ENCODE assay signal across 15 cellular contexts in genomic region chr6:32182617-32183016, GRCh38. TPM values are rescaled to one million over a fixed set of nuclear protein-coding genes. Genes with fewer than 3 reads are reported as not detected.
DNase-seq lines count a peak whose midpoint lies in the region; ATAC-seq and TF ChIP-seq lines count a peak whose summit lies in the region.
"Had no signal": no experiment of that assay in that cellular context is flagged by ENCODE, and none has a peak within 500 bp of the region (broad histone marks: within the 10 kb centered on the region; RNA-seq: fewer than 3 reads in every experiment).

No MANE protein-coding gene starts in this region.

- H3K9me3 ChIP-seq in CD4-positive, alpha-beta T cell (ENCODE audit: control insufficient read depth, low read length): no peaks in the 10 kb centered on the region
- H3K9me3 ChIP-seq in endodermal cell (ENCODE audit: control insufficient read depth, low read length) (no peaks in the 10 kb centered on the region), gastrocnemius medialis (no peaks in the 10 kb centered on the region)
- H3K9me3 ChIP-seq: body of pancreas, Peyer's patch, thyroid gland had no signal

- H3K9me3 Mint-ChIP-seq in CD4-positive, alpha-beta T cell: no peaks in the 10 kb centered on the region
- H3K9me3 Mint-ChIP-seq in T-cell: no peaks in the 10 kb centered on the region
- no peaks in the 10 kb centered on the region for H3K9me3 Mint-ChIP-seq in endodermal cell
- H3K9me3 Mint-ChIP-seq: CD8-positive, alpha-beta T cell; memory B cell had no signal

- no peaks in the 10 kb centered on the region for H3K4me1 ChIP-seq in endodermal cell (ENCODE audit: control insufficient read depth, insufficient read depth, low read length)
- H3K4me1 ChIP-seq in gastrocnemius medialis: peaks cover 31 to 51% of the 10 kb centered on the region in 2 donors

- POLR2A ChIA-PET in CD4-positive, alpha-beta T cell (lab: Charles Lee): interaction anchor here (8.1 kb wide), 1 partner anchor 10 kb away, joined by 242 read pairs; the partner anchor contains the start of genes GPSM3 and PBX2
- POLR2A ChIA-PET in T-cell (lab: Charles Lee): interaction anchor here in 1 of 2 donors (0.5 kb wide), 1 partner anchor 10 kb away, joined by 3 read pairs; the partner anchor contains the start of gene GPSM3

- intact Hi-C loops in CD4-positive, alpha-beta T cell (cut with DNase I, micrococcal nuclease): no loop called here
- intact Hi-C loops in gastrocnemius medialis (cut with DNase I; ENCODE audit: low total_unique reads): no loop called here

- H3K9ac ChIP-seq in endodermal cell (ENCODE audit: extremely low read depth, low read length, poor library complexity, severe bottlenecking): no peak overlapping the region

- TF ChIP-seq POLR2A in gastrocnemius medialis (IDR thresholded peaks at IDR 0.05): no peak

- H3K4me3 ChIP-seq in endodermal cell (ENCODE audit: low read length) (no peak overlapping the region), gastrocnemius medialis (no peak overlapping the region)
- H3K4me3 ChIP-seq: body of pancreas, Peyer's patch, thyroid gland had no signal

- peaks cover 81% of the 10 kb centered on the region for H3K36me3 Mint-ChIP-seq in CD4-positive, alpha-beta T cell (ENCODE audit: low read depth)
- H3K36me3 Mint-ChIP-seq in T-cell: peaks cover 37% of the 10 kb centered on the region
- H3K36me3 Mint-ChIP-seq in endodermal cell (ENCODE audit: low read depth): peaks cover 46% of the 10 kb centered on the region

- peak overlapping the region; percentile 44 for H3K27ac Mint-ChIP-seq in CD4-positive, alpha-beta T cell
- H3K27ac Mint-ChIP-seq in T-cell: peak overlapping the region; percentile 23 to 66
- peak overlapping the region; percentile 75 for H3K27ac Mint-ChIP-seq in endodermal cell
- H3K27ac Mint-ChIP-seq: CD8-positive, alpha-beta T cell had no signal

- H3K27me3 ChIP-seq in CD4-positive, alpha-beta T cell (ENCODE audit: control insufficient read depth, insufficient read depth, low read length): no peaks in the 10 kb centered on the region
- H3K27me3 ChIP-seq in endodermal cell (ENCODE audit: control insufficient read depth, insufficient read depth, low read length, poor library complexity, severe bottlenecking): no peaks in the 10 kb centered on the region
- no peaks in the 10 kb centered on the region for H3K27me3 ChIP-seq in gastrocnemius medialis
- H3K27me3 ChIP-seq: body of pancreas, Peyer's patch, thyroid gland had no signal

- TF ChIP-seq CTCF in CD4-positive, alpha-beta T cell (IDR thresholded peaks at IDR 0.05): no peak
- TF ChIP-seq CTCF in endodermal cell (conservative IDR thresholded peaks at IDR 0.05) (no peak), gastrocnemius medialis (IDR thresholded peaks at IDR 0.05 in 4 of 5, conservative IDR thresholded peaks at IDR 0.05 in 1 of 5) (no peak)

- WGBS in endodermal cell (ENCODE audit: insufficient coverage in 1 of 2, insufficient read length in 1 of 2), 2 experiments: 96 to 100% methylated on average over 1 to 10 of the region's 10 CpGs

- no peaks in the 10 kb centered on the region for H3K27me3 Mint-ChIP-seq in CD4-positive, alpha-beta T cell
- H3K27me3 Mint-ChIP-seq in T-cell: no peaks in the 10 kb centered on the region
- H3K27me3 Mint-ChIP-seq in endodermal cell (ENCODE audit: insufficient read depth): no peaks in the 10 kb centered on the region
- H3K27me3 Mint-ChIP-seq: memory B cell had no signal

- no peak overlapping the region for H3K27ac ChIP-seq in CD4-positive, alpha-beta T cell (ENCODE audit: low read depth, low read length)
- no peak overlapping the region for H3K27ac ChIP-seq in endodermal cell (ENCODE audit: low read depth, low read length)
- H3K27ac ChIP-seq in gastrocnemius medialis: peak overlapping the region; percentile 62 to 99 (median 83)

- in situ Hi-C loops in gastrocnemius medialis (cut with MboI; ENCODE audit: low sequenced_read_pairs in 4 of 4): loop anchor here in 3 of 4 donors (25.0 kb wide), 6 partner anchors 220 to 1570 kb away; partner anchors contain the start of genes BRD2 (in 3 of the 3), HLA-DMA (in 3 of the 3), APOM (in 2 of the 3) and BAG6 (in 2 of the 3)

- peaks cover 26% of the 10 kb centered on the region for H3K36me3 ChIP-seq in endodermal cell (ENCODE audit: control insufficient read depth, insufficient read depth, low read length)
- peaks cover 0 to 24% of the 10 kb centered on the region in 2 donors for H3K36me3 ChIP-seq in gastrocnemius medialis

- no peak for DNase-seq in CD4-positive, alpha-beta T cell
- DNase-seq in T-cell (no peak), endodermal cell (no peak), gastrocnemius medialis (no peak), NCI-H2107 (lab: John Stamatoyannopoulos, UW) (no peak)
- no peak for DNase-seq in stimulated activated CD4-positive, alpha-beta T cell treated with anti-CD3 and anti-CD28 coated beads, Interleukin-12 subunit alpha, Interleukin-12 subunit beta, amount 100 ng/mL, for 4 hours
- DNase-seq: body of pancreas, NCI-H2029 treated with DMSO at 0.1 percent for 48 hours, NCI-H748 treated with DMSO at 0.1 percent for 48 hours, thyroid gland had no signal

- no peak overlapping the region for H3K4me3 Mint-ChIP-seq in CD4-positive, alpha-beta T cell
- no peak overlapping the region for H3K4me3 Mint-ChIP-seq in T-cell
- no peak overlapping the region for H3K4me3 Mint-ChIP-seq in endodermal cell
- H3K4me3 Mint-ChIP-seq: CD8-positive, alpha-beta T cell; memory B cell had no signal

- no peak for ATAC-seq in CD4-positive, alpha-beta T cell (ENCODE audit: poor library complexity)
- no peak for ATAC-seq in T-cell (replicated peaks in 1 of 4)
- ATAC-seq in gastrocnemius medialis: no peak
- ATAC-seq in GM21390 (IDR thresholded peaks at IDR 0.05; ENCODE audit: unreplicated experiment): no peak
- ATAC-seq: activated CD4-positive, CD25-positive, alpha-beta regulatory T cell treated with anti-CD3 and anti-CD28 coated beads, Interleukin-2, amount 50 U/mL, for 24 hours; body of pancreas; CD8-positive, alpha-beta T cell had no signal

- peaks cover 48% of the 10 kb centered on the region for H3K4me1 Mint-ChIP-seq in CD4-positive, alpha-beta T cell (ENCODE audit: low read depth)
- H3K4me1 Mint-ChIP-seq in T-cell: peaks cover 66 to 75% (median 67%) of the 10 kb centered on the region in 3 donors
- H3K4me1 Mint-ChIP-seq in endodermal cell: peaks cover 34% of the 10 kb centered on the region

- CTCF ChIA-PET in CD4-positive, alpha-beta T cell (lab: Charles Lee): no interaction called here
- CTCF ChIA-PET in T-cell (lab: Charles Lee): no interaction called here

RNA-seq across cellular contexts. Expression of gene AGER, which starts 1.4 kb away (rescaled TPM):
- 10 to 100 TPM; 23.5 to 27.0 TPM for total RNA-seq in CD4-positive, alpha-beta T cell
- 10 to 100 TPM; 42.6 to 81.4 (median 67.7) TPM for total RNA-seq in T-cell
- 10 to 100 TPM; 29.8 to 35.2 TPM for total RNA-seq in endodermal cell
- polyA plus RNA-seq in endodermal cell (2013, experiment 1 of 2): 16.4 TPM
- 11.9 TPM for polyA plus RNA-seq in endodermal cell (2013, experiment 2 of 2)
- 1 to 10 TPM in 1 of 4 donors, not detected in 3; 1.9 TPM for total RNA-seq in gastrocnemius medialis

RNA-seq across cellular contexts. Expression of gene RNF5, which starts 4.4 kb away (rescaled TPM):
- 1 to 10 TPM; 9.6 to 9.9 TPM for total RNA-seq in CD4-positive, alpha-beta T cell
- total RNA-seq in T-cell (10 to 100 TPM; 23.6 to 49.3 (median 44.6) TPM), endodermal cell (10 to 100 TPM; 68.0 to 71.3 TPM), gastrocnemius medialis (10 to 100 TPM; 54.6 to 98.3 (median 78.1) TPM)
- 114 TPM for polyA plus RNA-seq in endodermal cell (2013, experiment 1 of 2)
- polyA plus RNA-seq in endodermal cell (2013, experiment 2 of 2): 109 TPM

RNA-seq across cellular contexts. Expression of gene AGPAT1, which starts 6.7 kb away (rescaled TPM):
- total RNA-seq in CD4-positive, alpha-beta T cell: 10 to 100 TPM; 13.2 to 13.3 TPM
- total RNA-seq in T-cell: 10 to 100 TPM; 23.5 to 34.6 (median 31.0) TPM
- 100 to 1,000 TPM; 124 to 147 TPM for total RNA-seq in endodermal cell
- polyA plus RNA-seq in endodermal cell (2013, experiment 1 of 2): 126 TPM
- 113 TPM for polyA plus RNA-seq in endodermal cell (2013, experiment 2 of 2)
- total RNA-seq in gastrocnemius medialis: 10 to 100 TPM; 32.0 to 58.7 (median 42.0) TPM

RNA-seq across cellular contexts. Expression of gene PBX2, which starts 7.4 kb away (rescaled TPM):
- 10 to 100 TPM; 62.0 to 65.6 TPM for total RNA-seq in CD4-positive, alpha-beta T cell
- 100 to 1,000 TPM; 124 to 171 (median 148) TPM for total RNA-seq in T-cell
- 100 to 1,000 TPM; 246 to 263 TPM for total RNA-seq in endodermal cell
- 184 TPM for polyA plus RNA-seq in endodermal cell (2013, experiment 1 of 2)
- 171 TPM for polyA plus RNA-seq in endodermal cell (2013, experiment 2 of 2)
- 10 to 100 TPM; 24.3 to 37.6 (median 33.6) TPM for total RNA-seq in gastrocnemius medialis

RNA-seq across cellular contexts. Expression of gene GPSM3, which starts 9.8 kb away (rescaled TPM):
- total RNA-seq in CD4-positive, alpha-beta T cell: 100 to 1,000 TPM; 190 to 202 TPM
- total RNA-seq in T-cell: 100 to 1,000 TPM; 267 to 311 (median 274) TPM
- 10 to 100 TPM; 12.9 to 25.0 TPM for total RNA-seq in endodermal cell
- 5.7 TPM for polyA plus RNA-seq in endodermal cell (2013, experiment 1 of 2)
- polyA plus RNA-seq in endodermal cell (2013, experiment 2 of 2): 6.7 TPM
- total RNA-seq in gastrocnemius medialis: 1 to 10 TPM in 3 of 4 donors, not detected in 1; 2.2 to 2.9 (median 2.3) TPM

Comparison
In these comparisons a context has a peak if more than half of its experiments do, and no peak if none do; other contexts are left out.
1. H3K27ac ChIP-seq: peak in gastrocnemius medialis (4 of 4); none in CD4-positive, alpha-beta T cell (single experiment) and endodermal cell (single experiment).
2. RNA of gene AGER, which starts 1.4 kb away (total RNA-seq): 42.6 to 81.4 TPM in T-cell, 29.8 to 35.2 TPM in endodermal cell and 23.5 to 27.0 TPM in CD4-positive, alpha-beta T cell; 1.9 TPM in gastrocnemius medialis; every median in the first group is over 4 times any median in the second.
3. Peak in every context shown above with its lines, with median percentiles within 50 percentile points of each other: H3K27ac Mint-ChIP-seq.